Comparison of ENCODE assay signal across 20 cellular contexts in the genomic region with DNA sequence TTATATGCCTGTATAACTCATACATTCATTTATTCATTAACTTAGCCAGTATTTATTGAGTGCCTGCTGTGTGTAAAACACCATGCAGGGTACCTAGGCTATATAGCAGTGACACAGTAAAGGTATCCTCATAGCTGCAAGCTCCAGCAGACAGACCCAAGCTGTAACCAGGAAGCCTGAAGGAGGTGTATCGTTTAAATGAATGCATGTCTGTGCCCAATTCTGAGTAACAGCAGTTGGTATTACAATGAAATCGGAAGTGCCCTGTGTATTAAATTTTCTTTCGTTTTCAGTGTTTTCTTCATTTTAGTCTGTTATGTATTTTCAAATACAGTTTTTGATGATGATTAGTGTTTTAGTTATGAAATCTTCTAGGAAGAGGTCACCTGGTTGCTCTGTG.
DNase-seq lines count a peak whose midpoint lies in the region; ATAC-seq and TF ChIP-seq lines count a peak whose summit lies in the region.
"Had no signal": no experiment of that assay in that cellular context is flagged by ENCODE, and none has a peak within 500 bp of the region (broad histone marks: within the 10 kb centered on the region; RNA-seq: fewer than 3 reads in every experiment).

No MANE protein-coding gene starts in this region.

- H3K9me3 Mint-ChIP-seq in activated CD4-positive, alpha-beta memory T cell treated with anti-CD3 and anti-CD28 coated beads, Interleukin-2, amount 10 ng/mL, durations not matched to agents 7 days and 5 days: no peaks in the 10 kb centered on the region
- no peaks in the 10 kb centered on the region for H3K9me3 Mint-ChIP-seq in activated CD4-positive, alpha-beta memory T cell treated with anti-CD3 and anti-CD28 coated beads for 36 hours
- H3K9me3 Mint-ChIP-seq in HFFc6: no peaks in the 10 kb centered on the region
- no peaks in the 10 kb centered on the region for H3K9me3 Mint-ChIP-seq in activated T-helper 17 cell treated with anti-CD3 and anti-CD28 coated beads, Interleukin-2, amount 50 U/mL, for 72 hours
- H3K9me3 Mint-ChIP-seq in stimulated activated effector memory CD8-positive, alpha-beta T cell treated with anti-CD3 and anti-CD28 coated beads, Interleukin-12 subunit alpha, Interleukin-12 subunit beta, amount 100 ng/mL, for 72 hours: no peaks in the 10 kb centered on the region
- H3K9me3 Mint-ChIP-seq in naive thymus-derived CD4-positive, alpha-beta T cell: no peaks in the 10 kb centered on the region
- H3K9me3 Mint-ChIP-seq: CD4-positive, alpha-beta T cell; CD8-positive, alpha-beta memory T cell had no signal

- peaks cover 7% of the 10 kb centered on the region for H3K4me1 Mint-ChIP-seq in activated CD4-positive, alpha-beta memory T cell treated with anti-CD3 and anti-CD28 coated beads, Interleukin-2, amount 10 ng/mL, durations not matched to agents 7 days and 5 days
- no peaks in the 10 kb centered on the region for H3K4me1 Mint-ChIP-seq in activated CD4-positive, alpha-beta memory T cell treated with anti-CD3 and anti-CD28 coated beads for 36 hours (ENCODE audit: low read depth)
- peaks cover 35% of the 10 kb centered on the region for H3K4me1 Mint-ChIP-seq in HFFc6 (ENCODE audit: low read depth)
- no peaks in the 10 kb centered on the region for H3K4me1 Mint-ChIP-seq in activated T-helper 17 cell treated with anti-CD3 and anti-CD28 coated beads, Interleukin-2, amount 50 U/mL, for 72 hours
- no peaks in the 10 kb centered on the region for H3K4me1 Mint-ChIP-seq in stimulated activated effector memory CD8-positive, alpha-beta T cell treated with anti-CD3 and anti-CD28 coated beads, Interleukin-12 subunit alpha, Interleukin-12 subunit beta, amount 100 ng/mL, for 72 hours
- no peaks in the 10 kb centered on the region for H3K4me1 Mint-ChIP-seq in naive thymus-derived CD4-positive, alpha-beta T cell
- H3K4me1 Mint-ChIP-seq: CD8-positive, alpha-beta memory T cell had no signal

- no peaks in the 10 kb centered on the region for H3K4me1 ChIP-seq in naive thymus-derived CD4-positive, alpha-beta T cell (ENCODE audit: control insufficient read depth in 2 of 2, insufficient read depth in 2 of 2, low read length in 2 of 2)

- DNase-seq in activated CD4-positive, alpha-beta memory T cell treated with anti-CD3 and anti-CD28 coated beads, Interleukin-2, amount 10 ng/mL, durations not matched to agents 7 days and 5 days: no peak
- no peak for DNase-seq in activated CD4-positive, alpha-beta memory T cell treated with anti-CD3 and anti-CD28 coated beads for 36 hours
- DNase-seq in HFFc6 (no peak), omental fat pad (ENCODE audit: low spot score) (no peak), epidermal melanocyte (ENCODE audit: insufficient read length, low spot score) (no peak)
- DNase-seq in stimulated activated effector memory CD8-positive, alpha-beta T cell treated with anti-CD3 and anti-CD28 coated beads, Interleukin-12 subunit alpha, Interleukin-12 subunit beta, amount 100 ng/mL, for 72 hours (ENCODE audit: low spot score in 2 of 2): no peak
- DNase-seq in naive thymus-derived CD4-positive, alpha-beta T cell: no peak
- DNase-seq: CD4-positive, alpha-beta T cell; CD8-positive, alpha-beta memory T cell; DMS 273 treated with DMSO at 0.1 percent for 48 hours; DMS79; EL; GDM1; GOT3 had no signal

- H3K4me3 Mint-ChIP-seq in activated CD4-positive, alpha-beta memory T cell treated with anti-CD3 and anti-CD28 coated beads, Interleukin-2, amount 10 ng/mL, durations not matched to agents 7 days and 5 days: no peak overlapping the region
- no peak overlapping the region for H3K4me3 Mint-ChIP-seq in activated CD4-positive, alpha-beta memory T cell treated with anti-CD3 and anti-CD28 coated beads for 36 hours
- no peak overlapping the region for H3K4me3 Mint-ChIP-seq in HFFc6
- no peak overlapping the region for H3K4me3 Mint-ChIP-seq in activated T-helper 17 cell treated with anti-CD3 and anti-CD28 coated beads, Interleukin-2, amount 50 U/mL, for 72 hours
- H3K4me3 Mint-ChIP-seq in stimulated activated effector memory CD8-positive, alpha-beta T cell treated with anti-CD3 and anti-CD28 coated beads, Interleukin-12 subunit alpha, Interleukin-12 subunit beta, amount 100 ng/mL, for 72 hours: no peak overlapping the region
- H3K4me3 Mint-ChIP-seq in naive thymus-derived CD4-positive, alpha-beta T cell: no peak overlapping the region
- H3K4me3 Mint-ChIP-seq: B cell; CD4-positive, alpha-beta T cell; CD8-positive, alpha-beta memory T cell had no signal

- H3K27me3 Mint-ChIP-seq in activated CD4-positive, alpha-beta memory T cell treated with anti-CD3 and anti-CD28 coated beads, Interleukin-2, amount 10 ng/mL, durations not matched to agents 7 days and 5 days: no peaks in the 10 kb centered on the region
- no peaks in the 10 kb centered on the region for H3K27me3 Mint-ChIP-seq in activated CD4-positive, alpha-beta memory T cell treated with anti-CD3 and anti-CD28 coated beads for 36 hours
- H3K27me3 Mint-ChIP-seq in HFFc6 (ENCODE audit: insufficient read depth): no peaks in the 10 kb centered on the region
- no peaks in the 10 kb centered on the region for H3K27me3 Mint-ChIP-seq in activated T-helper 17 cell treated with anti-CD3 and anti-CD28 coated beads, Interleukin-2, amount 50 U/mL, for 72 hours
- H3K27me3 Mint-ChIP-seq in naive thymus-derived CD4-positive, alpha-beta T cell: no peaks in the 10 kb centered on the region
- H3K27me3 Mint-ChIP-seq: B cell; CD4-positive, alpha-beta T cell; CD8-positive, alpha-beta memory T cell had no signal

- peak; percentile 42 for ATAC-seq in activated T-helper 17 cell treated with anti-CD3 and anti-CD28 coated beads, Interleukin-2, amount 50 U/mL, for 72 hours (replicated peaks)
- ATAC-seq in stimulated activated effector memory CD8-positive, alpha-beta T cell treated with anti-CD3 and anti-CD28 coated beads, Interleukin-12 subunit alpha, Interleukin-12 subunit beta, amount 100 ng/mL, for 72 hours: peak; percentile 66
- ATAC-seq in omental fat pad (ENCODE audit: low FRiP score): no peak
- no peak for ATAC-seq in naive thymus-derived CD4-positive, alpha-beta T cell

- H3K27me3 ChIP-seq in naive thymus-derived CD4-positive, alpha-beta T cell (ENCODE audit: control insufficient read depth in 2 of 2, insufficient read depth in 2 of 2, low read length in 2 of 2): no peaks in the 10 kb centered on the region
- H3K27me3 ChIP-seq: BLaER1 had no signal

- H3K9me3 ChIP-seq in naive thymus-derived CD4-positive, alpha-beta T cell (ENCODE audit: control insufficient read depth in 2 of 3, low read length in 3 of 3): no peaks in the 10 kb centered on the region
- H3K9me3 ChIP-seq: BLaER1, HAP-1 had no signal

- TF ChIP-seq CTCF in HFFc6 (IDR thresholded peaks at IDR 0.05) (no peak), omental fat pad (IDR thresholded peaks at IDR 0.05) (no peak)

- CTCF ChIA-PET in activated CD4-positive, alpha-beta memory T cell treated with anti-CD3 and anti-CD28 coated beads, Interleukin-2, amount 10 ng/mL, durations not matched to agents 7 days and 5 days (lab: Charles Lee): no interaction called here
- CTCF ChIA-PET in activated CD4-positive, alpha-beta memory T cell treated with anti-CD3 and anti-CD28 coated beads for 36 hours (lab: Charles Lee): interaction anchor here (1.2 kb wide), 1 partner anchor 280 kb away, joined by 4 read pairs; no protein-coding TSS in a partner anchor
- CTCF ChIA-PET in naive thymus-derived CD4-positive, alpha-beta T cell (lab: Charles Lee): no interaction called here

- peaks cover 4% of the 10 kb centered on the region for H3K36me3 Mint-ChIP-seq in activated CD4-positive, alpha-beta memory T cell treated with anti-CD3 and anti-CD28 coated beads, Interleukin-2, amount 10 ng/mL, durations not matched to agents 7 days and 5 days (ENCODE audit: low read depth)
- no peaks in the 10 kb centered on the region for H3K36me3 Mint-ChIP-seq in activated CD4-positive, alpha-beta memory T cell treated with anti-CD3 and anti-CD28 coated beads for 36 hours
- H3K36me3 Mint-ChIP-seq in HFFc6 (ENCODE audit: low read depth): no peaks in the 10 kb centered on the region
- H3K36me3 Mint-ChIP-seq in activated T-helper 17 cell treated with anti-CD3 and anti-CD28 coated beads, Interleukin-2, amount 50 U/mL, for 72 hours (ENCODE audit: low read depth): peaks cover 6% of the 10 kb centered on the region
- peaks cover 7% of the 10 kb centered on the region for H3K36me3 Mint-ChIP-seq in stimulated activated effector memory CD8-positive, alpha-beta T cell treated with anti-CD3 and anti-CD28 coated beads, Interleukin-12 subunit alpha, Interleukin-12 subunit beta, amount 100 ng/mL, for 72 hours
- peaks cover 0 to 36% (median 23%) of the 10 kb centered on the region in 5 donors for H3K36me3 Mint-ChIP-seq in naive thymus-derived CD4-positive, alpha-beta T cell

- H3K27ac ChIP-seq in naive thymus-derived CD4-positive, alpha-beta T cell (ENCODE audit: low read depth, low read length): no peak overlapping the region
- H3K27ac ChIP-seq: 22Rv1, BLaER1, C4-2B had no signal

- intact Hi-C loops in activated CD4-positive, alpha-beta memory T cell treated with anti-CD3 and anti-CD28 coated beads for 36 hours (cut with micrococcal nuclease): no loop called here
- intact Hi-C loops in naive thymus-derived CD4-positive, alpha-beta T cell (cut with micrococcal nuclease): no loop called here

- H3K27ac Mint-ChIP-seq in activated CD4-positive, alpha-beta memory T cell treated with anti-CD3 and anti-CD28 coated beads, Interleukin-2, amount 10 ng/mL, durations not matched to agents 7 days and 5 days: peak overlapping the region; percentile 53
- no peak overlapping the region for H3K27ac Mint-ChIP-seq in activated CD4-positive, alpha-beta memory T cell treated with anti-CD3 and anti-CD28 coated beads for 36 hours
- H3K27ac Mint-ChIP-seq in HFFc6: peak overlapping the region; percentile 6; the same call in 1 of the 2 replicates
- no peak overlapping the region for H3K27ac Mint-ChIP-seq in activated T-helper 17 cell treated with anti-CD3 and anti-CD28 coated beads, Interleukin-2, amount 50 U/mL, for 72 hours
- peak overlapping the region; percentile 48 for H3K27ac Mint-ChIP-seq in stimulated activated effector memory CD8-positive, alpha-beta T cell treated with anti-CD3 and anti-CD28 coated beads, Interleukin-12 subunit alpha, Interleukin-12 subunit beta, amount 100 ng/mL, for 72 hours
- H3K27ac Mint-ChIP-seq in naive thymus-derived CD4-positive, alpha-beta T cell: no peak overlapping the region
- H3K27ac Mint-ChIP-seq: B cell; CD4-positive, alpha-beta T cell; CD8-positive, alpha-beta memory T cell had no signal

- H3K36me3 ChIP-seq in naive thymus-derived CD4-positive, alpha-beta T cell (ENCODE audit: control insufficient read depth in 2 of 3, insufficient read depth in 3 of 3, low read length in 3 of 3): no peaks in the 10 kb centered on the region
- H3K36me3 ChIP-seq: BLaER1, HAP-1 had no signal

- H3K4me3 ChIP-seq in naive thymus-derived CD4-positive, alpha-beta T cell (ENCODE audit: low read length): no peak overlapping the region
- H3K4me3 ChIP-seq: BLaER1, HAP-1 had no signal

- POLR2A ChIA-PET in activated CD4-positive, alpha-beta memory T cell treated with anti-CD3 and anti-CD28 coated beads, Interleukin-2, amount 10 ng/mL, durations not matched to agents 7 days and 5 days (lab: Charles Lee): no interaction called here
- POLR2A ChIA-PET in activated CD4-positive, alpha-beta memory T cell treated with anti-CD3 and anti-CD28 coated beads for 36 hours (lab: Charles Lee): no interaction called here
- POLR2A ChIA-PET in naive thymus-derived CD4-positive, alpha-beta T cell (lab: Charles Lee): no interaction called here

Comparison
In these comparisons a context has a peak if more than half of its experiments do, and no peak if none do; other contexts are left out.
1. H3K27ac Mint-ChIP-seq: peak in activated CD4-positive, alpha-beta memory T cell treated with anti-CD3 and anti-CD28 coated beads, Interleukin-2, amount 10 ng/mL, durations not matched to agents 7 days and 5 days (single experiment), HFFc6 (single experiment) and stimulated activated effector memory CD8-positive, alpha-beta T cell treated with anti-CD3 and anti-CD28 coated beads, Interleukin-12 subunit alpha, Interleukin-12 subunit beta, amount 100 ng/mL, for 72 hours (single experiment); none in activated CD4-positive, alpha-beta memory T cell treated with anti-CD3 and anti-CD28 coated beads for 36 hours (single experiment), activated T-helper 17 cell treated with anti-CD3 and anti-CD28 coated beads, Interleukin-2, amount 50 U/mL, for 72 hours (single experiment) and naive thymus-derived CD4-positive, alpha-beta T cell (0 of 9).
2. ATAC-seq: peak in activated T-helper 17 cell treated with anti-CD3 and anti-CD28 coated beads, Interleukin-2, amount 50 U/mL, for 72 hours (single experiment) and stimulated activated effector memory CD8-positive, alpha-beta T cell treated with anti-CD3 and anti-CD28 coated beads, Interleukin-12 subunit alpha, Interleukin-12 subunit beta, amount 100 ng/mL, for 72 hours (single experiment); none in omental fat pad (single experiment) and naive thymus-derived CD4-positive, alpha-beta T cell (single experiment).